ENCODE assay signal across 1 cellular context in genomic region chr10:11344081-11344480, GRCh38.
TF ChIP-seq lines count a peak whose summit lies in the region.

No MANE protein-coding gene starts in this region.

TF ChIP-seq in H1, 55 proteins besides CTCF, POLR2A, EP300 and RAD21 (continued from another document):
- TF ChIP-seq CHD7 (IDR thresholded peaks at IDR 0.05; ENCODE audit: insufficient replicate concordance, low read length) (no peak), RBBP5 (IDR thresholded peaks at IDR 0.05; ENCODE audit: borderline replicate concordance, low read depth, low read length) (no peak)
